ENCODE assay signal across 1 cellular context in the genomic region with DNA sequence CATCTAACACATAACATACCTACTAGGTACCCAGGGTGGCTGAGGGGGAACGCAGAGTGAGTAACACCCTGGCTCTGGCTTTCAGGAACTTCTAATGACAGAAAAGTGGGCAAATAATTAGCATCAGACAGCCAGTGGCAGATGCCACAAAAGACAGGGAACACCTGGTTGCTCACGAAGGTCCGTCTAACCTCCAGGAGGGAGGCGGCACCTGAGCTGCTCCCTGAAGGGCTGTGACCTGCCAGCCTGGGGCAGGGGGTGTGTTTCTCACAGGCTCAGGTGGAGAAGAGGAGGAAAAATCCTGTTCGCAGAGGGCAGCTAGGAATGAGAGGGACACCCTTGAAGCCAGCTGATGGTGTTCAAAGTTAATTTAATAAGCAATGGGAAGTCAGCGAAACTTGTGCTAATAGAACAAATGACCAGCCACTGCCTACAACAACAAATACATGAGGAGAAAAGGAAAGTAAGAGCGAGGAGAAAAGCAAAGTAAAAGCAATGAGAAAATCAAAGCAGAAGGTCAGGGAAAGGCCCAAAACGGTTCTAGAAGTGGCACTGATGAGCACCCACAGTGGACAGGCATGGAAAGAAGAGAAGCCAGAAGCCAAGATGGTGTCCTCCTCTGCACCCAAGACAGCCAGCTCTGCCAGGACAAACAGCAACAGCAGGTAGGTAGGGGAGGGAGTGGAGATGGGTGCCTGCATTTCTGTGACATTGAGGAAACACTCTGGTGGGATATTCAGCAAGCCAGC.
TF ChIP-seq lines count a peak whose summit lies in the region.

No MANE protein-coding gene starts in this region.

TF ChIP-seq in WTC11, 78 proteins besides CTCF, POLR2A, EP300 and RAD21 (continued from another document):
- no peak for TF ChIP-seq FOXP4 (CRISPR knock-in tag; IDR thresholded peaks at IDR 0.05)
- no peak for TF ChIP-seq ZNF396 (CRISPR knock-in tag; IDR thresholded peaks at IDR 0.05; ENCODE audit: borderline replicate concordance)
